1 cellular context compared by ENCODE assay signal in genomic region chr2:74424995-74425406, GRCh38.
TF ChIP-seq lines count a peak whose summit lies in the region.

No MANE protein-coding gene starts in this region.

TF ChIP-seq in HepG2, 621 proteins besides CTCF, POLR2A, EP300 and RAD21 (continued from another document):
- TF ChIP-seq ZKSCAN8 (CRISPR knock-in tag; IDR thresholded peaks at IDR 0.05; ENCODE audit: borderline replicate concordance) (no peak), ZEB1 (IDR thresholded peaks at IDR 0.05; ENCODE audit: insufficient replicate concordance, low read depth) (no peak), SP140L (CRISPR knock-in tag; IDR thresholded peaks at IDR 0.05; ENCODE audit: borderline replicate concordance) (no peak), GLMP (CRISPR knock-in tag; IDR thresholded peaks at IDR 0.05; ENCODE audit: borderline replicate concordance) (no peak), ZSCAN22 (CRISPR knock-in tag; IDR thresholded peaks at IDR 0.05) (no peak), PHF8 (CRISPR knock-in tag; IDR thresholded peaks at IDR 0.05) (no peak), ZNF576 (CRISPR knock-in tag; IDR thresholded peaks at IDR 0.05) (0 out of 2 replicates have a peak, but pooled peaks have one; percentile 71), ZMYM3 (CRISPR knock-in tag; IDR thresholded peaks at IDR 0.05) (no peak), ZNF207 (IDR thresholded peaks at IDR 0.05; ENCODE audit: borderline replicate concordance) (no peak), ZNF407 (CRISPR knock-in tag; IDR thresholded peaks at IDR 0.05; ENCODE audit: not compliant biosample characterization) (no peak), FOSL1 (CRISPR knock-in tag; IDR thresholded peaks at IDR 0.05; ENCODE audit: borderline replicate concordance) (no peak), ZNF782 (CRISPR knock-in tag; IDR thresholded peaks at IDR 0.05; ENCODE audit: borderline replicate concordance) (no peak), ETS1 (CRISPR knock-in tag; IDR thresholded peaks at IDR 0.05) (no peak), NKX3-1 (CRISPR knock-in tag; IDR thresholded peaks at IDR 0.05) (no peak), ZNF225 (CRISPR knock-in tag; IDR thresholded peaks at IDR 0.05) (no peak), MLLT10 (CRISPR knock-in tag; IDR thresholded peaks at IDR 0.05) (no peak), SSRP1 (CRISPR knock-in tag; IDR thresholded peaks at IDR 0.05) (no peak), MEF2D (CRISPR knock-in tag; IDR thresholded peaks at IDR 0.05) (peak; percentile 56; the same call in 1 of the 2 replicates), YY1 (IDR thresholded peaks at IDR 0.05; ENCODE audit: insufficient read depth, insufficient replicate concordance, low read depth, low read length) (peak; percentile 8), TOE1 (CRISPR knock-in tag; IDR thresholded peaks at IDR 0.05) (no peak), KMT2A (CRISPR knock-in tag; IDR thresholded peaks at IDR 0.05) (no peak), ZBTB7A (CRISPR knock-in tag; IDR thresholded peaks at IDR 0.05) (no peak), FOXA1 (IDR thresholded peaks at IDR 0.05) (no peak), FOXA1 (CRISPR knock-in tag; IDR thresholded peaks at IDR 0.05) (no peak), ZSCAN9 (CRISPR knock-in tag; IDR thresholded peaks at IDR 0.05; ENCODE audit: borderline replicate concordance) (no peak), SRY (CRISPR knock-in tag; IDR thresholded peaks at IDR 0.05) (no peak), MBD4 (IDR thresholded peaks at IDR 0.05; ENCODE audit: borderline replicate concordance, low read length) (peak; percentile 33; the same call in 1 of the 2 replicates), CEBPG (CRISPR knock-in tag; IDR thresholded peaks at IDR 0.05) (no peak), ZNF549 (CRISPR knock-in tag; IDR thresholded peaks at IDR 0.05) (no peak), ZNF121 (CRISPR knock-in tag; IDR thresholded peaks at IDR 0.05) (no peak), NPAS2 (CRISPR knock-in tag; IDR thresholded peaks at IDR 0.05; ENCODE audit: borderline replicate concordance) (no peak), ISL2 (CRISPR knock-in tag; IDR thresholded peaks at IDR 0.05) (no peak), DPF2 (CRISPR knock-in tag; IDR thresholded peaks at IDR 0.05; ENCODE audit: borderline replicate concordance, low read depth) (no peak), JUNB (CRISPR knock-in tag; IDR thresholded peaks at IDR 0.05; ENCODE audit: borderline replicate concordance) (no peak), SRSF9 (IDR thresholded peaks at IDR 0.05; ENCODE audit: borderline replicate concordance, insufficient read depth, low read depth, low read length, poor library complexity, severe bottlenecking) (no peak), ZNF3 (CRISPR knock-in tag; IDR thresholded peaks at IDR 0.05) (no peak), CCDC6 (CRISPR knock-in tag; IDR thresholded peaks at IDR 0.05) (peak; percentile 49; the same call in 1 of the 2 replicates), DDIT3 (CRISPR knock-in tag; IDR thresholded peaks at IDR 0.05) (no peak), ZNF713 (CRISPR knock-in tag; IDR thresholded peaks at IDR 0.05) (no peak), ZFYVE20 (CRISPR knock-in tag; IDR thresholded peaks at IDR 0.05; ENCODE audit: borderline replicate concordance, low read depth) (no peak), USF2 (IDR thresholded peaks at IDR 0.05; ENCODE audit: low read depth, low read length) (no peak), USF2 (CRISPR knock-in tag; IDR thresholded peaks at IDR 0.05; ENCODE audit: borderline replicate concordance) (no peak), ZFP41 (CRISPR knock-in tag; IDR thresholded peaks at IDR 0.05; ENCODE audit: borderline replicate concordance) (no peak), NR1H2 (CRISPR knock-in tag; IDR thresholded peaks at IDR 0.05; ENCODE audit: borderline replicate concordance, low read depth) (no peak), RAD51 (IDR thresholded peaks at IDR 0.05; ENCODE audit: borderline replicate concordance) (no peak), ZNF350 (CRISPR knock-in tag; IDR thresholded peaks at IDR 0.05; ENCODE audit: borderline replicate concordance, low read depth) (no peak), ZNF256 (CRISPR knock-in tag; conservative IDR thresholded peaks at IDR 0.05) (no peak)
- TF ChIP-seq, protein P1, sequence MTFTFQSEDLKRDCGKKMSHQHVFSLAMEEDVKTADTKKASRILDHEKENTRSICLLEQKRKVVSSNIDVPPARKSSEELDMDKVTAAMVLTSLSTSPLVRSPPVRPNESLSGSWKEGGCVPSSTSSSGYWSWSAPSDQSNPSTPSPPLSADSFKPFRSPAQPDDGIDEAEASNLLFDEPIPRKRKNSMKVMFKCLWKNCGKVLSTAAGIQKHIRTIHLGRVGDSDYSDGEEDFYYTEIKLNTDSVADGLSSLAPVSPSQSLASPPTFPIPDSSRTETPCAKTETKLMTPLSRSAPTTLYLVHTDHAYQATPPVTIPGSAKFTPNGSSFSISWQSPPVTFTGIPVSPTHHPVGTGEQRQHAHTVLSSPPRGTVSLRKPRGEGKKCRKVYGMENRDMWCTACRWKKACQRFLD (CRISPR knock-in tag; IDR thresholded peaks at IDR 0.05; ENCODE audit: borderline replicate concordance) = 0 out of 2 replicates have a peak, but pooled peaks have one; percentile 41
- TF ChIP-seq, protein P2, sequence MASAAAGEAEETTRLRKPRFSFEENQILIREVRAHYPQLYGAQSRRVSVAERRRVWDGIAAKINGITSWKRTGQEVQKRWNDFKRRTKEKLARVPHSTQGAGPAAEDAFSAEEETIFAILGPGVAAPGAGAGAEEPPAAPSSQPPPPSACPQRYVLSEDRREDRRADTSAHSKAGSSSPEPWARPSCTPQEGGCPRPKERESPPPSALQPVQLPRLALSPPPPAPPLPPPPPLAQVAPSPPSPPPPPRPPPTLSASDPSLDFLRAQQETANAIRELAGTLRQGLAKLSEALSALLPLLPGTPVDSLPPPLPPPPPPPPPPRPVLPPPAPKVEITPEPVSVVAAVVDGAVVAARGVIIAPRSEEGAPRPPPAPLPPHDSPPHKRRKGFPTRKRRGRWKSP (CRISPR knock-in tag; IDR thresholded peaks at IDR 0.05) = peak; percentile 16
